28 cellular contexts compared by ENCODE assay signal in the genomic region with DNA sequence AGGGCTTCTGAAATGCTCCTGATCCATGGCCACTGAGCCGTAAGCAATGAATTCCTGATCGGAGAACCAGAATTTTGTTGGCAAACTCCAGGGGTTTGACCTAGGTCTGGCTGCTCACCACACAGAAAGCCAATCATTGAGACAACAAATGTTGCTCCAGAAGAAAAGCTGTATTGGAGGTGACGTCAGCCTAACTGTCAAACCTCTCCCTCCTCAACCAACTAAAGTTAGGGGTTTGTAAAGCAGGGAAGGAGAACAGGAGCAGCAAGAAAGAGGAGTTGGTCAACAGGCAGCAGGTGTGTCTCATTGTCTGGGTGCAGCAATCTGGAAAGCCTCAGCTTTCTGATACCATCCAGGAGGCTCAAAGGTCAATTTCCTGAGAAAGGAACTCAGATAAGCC.
"Had no signal": no experiment of that assay in that cellular context is flagged by ENCODE, and none has a peak within 500 bp of the region (broad histone marks: within the 10 kb centered on the region; RNA-seq: fewer than 3 reads in every experiment).

No MANE protein-coding gene starts in this region.

- H3K36me3 ChIP-seq: stomach, suprapubic skin, thyroid gland, tibial artery, tibial nerve, transverse colon, upper lobe of left lung, upper lobe of right lung, uterus, vagina had no signal

- H3K36me3 Mint-ChIP-seq: stimulated activated effector memory CD8-positive, alpha-beta T cell treated with anti-CD3 and anti-CD28 coated beads, Interleukin-12 subunit alpha, Interleukin-12 subunit beta, amount 100 ng/mL, for 72 hours; stimulated activated memory B cell treated with anti-CD40 and anti-IgM and Interleukin-4, amounts not matched to agents 10 μg/mL and 1 μg/mL and 100 μg/mL, for 72 hours; type B pancreatic cell had no signal

- H3K9me3 Mint-ChIP-seq: stimulated activated naive CD8-positive, alpha-beta T cell treated with anti-CD3 and anti-CD28 coated beads, Interleukin-15, Interleukin-2, amounts not matched to agents 100 ng/mL and 50 ng/mL, for 24 hours; type B pancreatic cell had no signal

- H3K4me1 Mint-ChIP-seq: stimulated activated effector memory CD8-positive, alpha-beta T cell treated with anti-CD3 and anti-CD28 coated beads, Interleukin-12 subunit alpha, Interleukin-12 subunit beta, amount 100 ng/mL, for 72 hours; stimulated activated memory B cell treated with anti-CD40 and anti-IgM and Interleukin-4, amounts not matched to agents 10 μg/mL and 1 μg/mL and 100 μg/mL, for 72 hours; stimulated activated naive B cell treated with anti-CD40 and anti-IgM and Interleukin-4, amounts not matched to agents 10 μg/mL and 1 μg/mL and 100 μg/mL, for 72 hours; stimulated activated naive CD8-positive, alpha-beta T cell treated with anti-CD3 and anti-CD28 coated beads, Interleukin-15, amount 100 ng/mL, for 72 hours had no signal

- DNase-seq: stimulated activated CD4-positive, alpha-beta T cell treated with anti-CD3 and anti-CD28 coated beads, Interleukin-2, amount 100 ng/mL, for 48 hours; stimulated activated CD4-positive, alpha-beta T cell treated with anti-CD3 and anti-CD28 coated beads, Interleukin-4, amount 100 ng/mL, for 1 hour; stimulated activated CD4-positive, alpha-beta T cell treated with anti-CD3 and anti-CD28 coated beads, Interleukin-4, amount 100 ng/mL, for 24 hours; stimulated activated CD8-positive, alpha-beta memory T cell treated with anti-CD3 and anti-CD28 coated beads, Interleukin-4, amount 100 ng/mL, for 48 hours; stimulated activated naive B cell treated with anti-CD40 and anti-IgM and Interleukin-4, amounts not matched to agents 10 μg/mL and 1 μg/mL and 100 μg/mL, for 72 hours; stimulated activated naive CD4-positive, alpha-beta T cell; stimulated activated naive CD4-positive, alpha-beta T cell treated with Interleukin-2 at 50 U/mL for 16 hours; stimulated activated naive CD8-positive, alpha-beta T cell treated with anti-CD3 and anti-CD28 coated beads, Interleukin-15, amount 100 ng/mL, for 72 hours; stimulated activated naive CD8-positive, alpha-beta T cell treated with anti-CD3 and anti-CD28 coated beads, Interleukin-15, Interleukin-2, amounts not matched to agents 100 U/mL and 50 U/mL, for 24 hours; stomach; substantia nigra; testis; thyroid gland; tibial artery; transverse colon; trophoblast cell; upper lobe of left lung; upper lobe of right lung; uterus had no signal

- H3K9me3 ChIP-seq: testis, thoracic aorta, thyroid gland, transverse colon, upper lobe of right lung, uterus, vagina had no signal

- FAIRE-seq: urothelium cell line had no signal

- H3K27ac Mint-ChIP-seq: stimulated activated effector memory CD8-positive, alpha-beta T cell treated with anti-CD3 and anti-CD28 coated beads, Interleukin-12 subunit alpha, Interleukin-12 subunit beta, amount 100 ng/mL, for 72 hours; stimulated activated memory B cell treated with anti-CD40 and anti-IgM and Interleukin-4, amounts not matched to agents 10 μg/mL and 1 μg/mL and 100 μg/mL, for 72 hours; stimulated activated naive B cell treated with anti-CD40 and anti-IgM and Interleukin-4, amounts not matched to agents 10 μg/mL and 1 μg/mL and 100 μg/mL, for 72 hours; stimulated activated naive CD8-positive, alpha-beta T cell treated with anti-CD3 and anti-CD28 coated beads, Interleukin-15, amount 100 ng/mL, for 72 hours; stimulated activated naive CD8-positive, alpha-beta T cell treated with anti-CD3 and anti-CD28 coated beads, Interleukin-15, Interleukin-2, amounts not matched to agents 100 ng/mL and 50 ng/mL, for 24 hours; type B pancreatic cell had no signal

- H3K4me3 ChIP-seq: stomach, suprapubic skin, testis, thoracic aorta, thyroid gland, tibial artery, tibial nerve, transverse colon, upper lobe of left lung, upper lobe of right lung, uterus, vagina had no signal

- ATAC-seq: stimulated activated effector memory CD8-positive, alpha-beta T cell treated with anti-CD3 and anti-CD28 coated beads, Interleukin-12 subunit alpha, Interleukin-12 subunit beta, amount 100 ng/mL, for 72 hours; stimulated activated memory B cell treated with anti-CD40 and anti-IgM and Interleukin-4, amounts not matched to agents 10 μg/mL and 1 μg/mL and 100 μg/mL, for 72 hours; stimulated activated naive B cell treated with anti-CD40 and anti-IgM and Interleukin-4, amounts not matched to agents 10 μg/mL and 1 μg/mL and 100 μg/mL, for 72 hours; stimulated activated naive CD8-positive, alpha-beta T cell treated with anti-CD3 and anti-CD28 coated beads, Interleukin-15, amount 100 ng/mL, for 72 hours; stimulated activated naive CD8-positive, alpha-beta T cell treated with anti-CD3 and anti-CD28 coated beads, Interleukin-15, Interleukin-2, amounts not matched to agents 100 U/mL and 50 U/mL, for 24 hours; upper lobe of right lung had no signal

- H3K27ac ChIP-seq: stomach, suprapubic skin, testis, thoracic aorta, thyroid gland, tibial artery, tibial nerve, transverse colon, upper lobe of left lung, upper lobe of right lung, uterus, vagina had no signal

- H3K27me3 Mint-ChIP-seq: stimulated activated naive CD8-positive, alpha-beta T cell treated with anti-CD3 and anti-CD28 coated beads, Interleukin-15, Interleukin-2, amounts not matched to agents 100 ng/mL and 50 ng/mL, for 24 hours had no signal

- H3K27me3 ChIP-seq: testis, thyroid gland, tibial artery, tibial nerve, transverse colon, upper lobe of left lung, upper lobe of right lung, uterus, vagina had no signal

- H3K4me1 ChIP-seq: stomach, suprapubic skin, testis, thyroid gland, tibial artery, tibial nerve, transverse colon, upper lobe of left lung, upper lobe of right lung, uterus, vagina had no signal

- H3K4me3 Mint-ChIP-seq: stimulated activated effector memory CD8-positive, alpha-beta T cell treated with anti-CD3 and anti-CD28 coated beads, Interleukin-12 subunit alpha, Interleukin-12 subunit beta, amount 100 ng/mL, for 72 hours; stimulated activated memory B cell treated with anti-CD40 and anti-IgM and Interleukin-4, amounts not matched to agents 10 μg/mL and 1 μg/mL and 100 μg/mL, for 72 hours; stimulated activated naive B cell treated with anti-CD40 and anti-IgM and Interleukin-4, amounts not matched to agents 10 μg/mL and 1 μg/mL and 100 μg/mL, for 72 hours; stimulated activated naive CD8-positive, alpha-beta T cell treated with anti-CD3 and anti-CD28 coated beads, Interleukin-15, amount 100 ng/mL, for 72 hours; stimulated activated naive CD8-positive, alpha-beta T cell treated with anti-CD3 and anti-CD28 coated beads, Interleukin-15, Interleukin-2, amounts not matched to agents 100 ng/mL and 50 ng/mL, for 24 hours; type B pancreatic cell had no signal
